In the genomic region with DNA sequence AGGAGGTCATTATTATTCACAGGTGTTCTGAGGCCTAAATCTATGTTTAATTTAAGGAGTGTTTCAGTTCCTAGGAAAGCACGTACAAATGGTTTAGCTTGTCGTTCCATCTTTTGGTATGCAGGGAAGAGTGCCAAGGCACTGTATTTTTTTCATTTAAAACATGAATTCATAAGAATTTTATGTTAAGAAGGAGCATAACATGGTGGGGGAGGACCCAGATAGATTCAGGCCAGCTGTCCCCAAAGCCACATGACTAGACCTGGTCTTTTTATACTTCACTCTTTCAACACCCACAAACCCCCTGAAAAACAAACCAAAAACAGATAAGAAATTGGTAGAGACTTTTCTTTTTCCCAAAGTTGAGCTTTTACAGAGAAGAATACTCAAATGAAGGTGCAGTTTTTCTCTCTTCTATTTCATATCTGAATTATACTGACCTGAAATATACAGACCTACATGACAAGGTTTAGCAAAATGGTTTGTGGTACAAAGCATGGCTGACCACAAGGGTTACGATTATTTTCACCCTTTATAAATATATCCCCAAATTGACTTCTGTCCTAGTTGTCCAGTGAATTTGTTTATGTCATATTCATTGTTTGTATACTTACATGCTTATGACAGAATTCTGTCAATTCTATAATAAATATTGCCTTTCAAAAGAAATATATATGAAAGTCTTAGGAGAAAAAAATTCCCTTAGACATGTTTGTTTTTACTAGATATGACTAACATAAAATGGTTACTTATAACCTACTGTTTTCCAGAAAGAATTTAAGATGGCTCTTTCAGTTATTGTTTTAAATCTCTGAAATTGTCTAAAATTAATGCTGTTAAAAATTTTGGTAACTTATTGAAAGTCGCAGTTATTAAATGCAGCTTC, we compare ENCODE assay signal across 16 cellular contexts.
DNase-seq lines count a peak whose midpoint lies in the region; ATAC-seq and TF ChIP-seq lines count a peak whose summit lies in the region.
"Had no signal": no experiment of that assay in that cellular context is flagged by ENCODE, and none has a peak within 500 bp of the region (broad histone marks: within the 10 kb centered on the region; RNA-seq: fewer than 3 reads in every experiment).

No MANE protein-coding gene starts in this region.

- H2AFZ ChIP-seq in OCI-LY3 (ENCODE audit: low read depth, low read length), result no peak overlapping the region

- no peak overlapping the region for H3K9ac ChIP-seq in OCI-LY3 (ENCODE audit: low read length)

- peak; percentile 31 for DNase-seq in Daoy (ENCODE audit: low read depth)
- DNase-seq in choroid plexus epithelial cell (ENCODE audit: low read depth), result peak; percentile 62
- DNase-seq in psoas muscle, result no peak
- no peak for DNase-seq in left colon
- DNase-seq in SW480 (ENCODE audit: low spot score), result no peak
- no peak for DNase-seq in stimulated activated CD4-positive, alpha-beta T cell treated with anti-CD3 and anti-CD28 coated beads, Interleukin-4, amount 100 ng/mL, for 4 hours
- DNase-seq: caudate nucleus; DMS153; H7; heart left ventricle; NCI-H1930; stimulated activated CD4-positive, alpha-beta T cell treated with anti-CD3 and anti-CD28 coated beads, Interleukin-2, amount 100 ng/mL, for 48 hours; trophoblast cell had no signal

- H3K4me1 ChIP-seq in OCI-LY3 (ENCODE audit: low read length), result peaks cover 33% of the 10 kb centered on the region
- H3K4me1 ChIP-seq in psoas muscle, result peaks cover 38% of the 10 kb centered on the region

- intact Hi-C loops in psoas muscle (cut with DNase I) (loop anchor here in 1 of 2 donors (5.0 kb wide), 1 partner anchor 117 kb away; no protein-coding TSS in a partner anchor), left colon (cut with DNase I, micrococcal nuclease) (no loop called here)

- no peak for TF ChIP-seq CTCF in OCI-LY3 (IDR thresholded peaks at IDR 0.05; ENCODE audit: low read depth, low read length)
- TF ChIP-seq CTCF in choroid plexus epithelial cell (conservative IDR thresholded peaks at IDR 0.05; ENCODE audit: low read depth, low read length), result no peak
- TF ChIP-seq CTCF in psoas muscle (IDR thresholded peaks at IDR 0.05), result no peak

- H3K27me3 ChIP-seq in OCI-LY3 (ENCODE audit: low read depth, low read length) (0 out of 2 replicates have a peak, but pooled peaks cover 8% of the 10 kb centered on the region), psoas muscle (ENCODE audit: insufficient read depth in 3 of 3, low read length in 2 of 3) (no peaks in the 10 kb centered on the region)
- H3K27me3 ChIP-seq: heart left ventricle, SJCRH30 had no signal

- no peaks in the 10 kb centered on the region for H3K36me3 ChIP-seq in OCI-LY3 (replicated peaks; ENCODE audit: low read depth, low read length)
- peaks cover 0 to 56% of the 10 kb centered on the region in 2 donors for H3K36me3 ChIP-seq in psoas muscle (ENCODE audit: insufficient read depth in 1 of 2, low read depth in 1 of 2)

- ATAC-seq in psoas muscle (no peak), left colon (no peak), GM21619 (IDR thresholded peaks at IDR 0.05; ENCODE audit: unreplicated experiment) (no peak)
- ATAC-seq: heart left ventricle had no signal

- H3K4me2 ChIP-seq in OCI-LY3 (ENCODE audit: low read length), result 0 out of 2 replicates have a peak overlapping the region, but pooled peaks have one; percentile 48

- WGBS in psoas muscle, 3 donors, result 60 to 75% (median 66%) methylated on average over 4 of the region's 4 CpGs

- no peaks in the 10 kb centered on the region for H3K79me2 ChIP-seq in OCI-LY3 (ENCODE audit: low read length)

- H3K9me3 ChIP-seq in OCI-LY3 (ENCODE audit: insufficient read depth, low read length) (no peaks in the 10 kb centered on the region), psoas muscle (no peaks in the 10 kb centered on the region)
- H3K9me3 ChIP-seq: heart left ventricle, SJCRH30 had no signal

- H3K4me3 ChIP-seq in OCI-LY3 (ENCODE audit: low read length) (no peak overlapping the region), choroid plexus epithelial cell (ENCODE audit: low read depth, low read length) (no peak overlapping the region), psoas muscle (no peak overlapping the region)
- H3K4me3 ChIP-seq: heart left ventricle, SJCRH30 had no signal

- H3K27ac ChIP-seq in OCI-LY3 (ENCODE audit: low read length) (no peak overlapping the region), psoas muscle (peak overlapping the region; percentile 62)
- H3K27ac ChIP-seq: SJCRH30 had no signal

- peaks cover 2% of the 10 kb centered on the region; the same call in 1 of the 2 replicates for H4K20me1 ChIP-seq in OCI-LY3 (ENCODE audit: insufficient read depth, low read length)

Comparison
In these comparisons a context has a peak if more than half of its experiments do, and no peak if none do; other contexts are left out.
1. DNase-seq: peak in Daoy (single experiment) and choroid plexus epithelial cell (single experiment); none in psoas muscle (0 of 2), left colon (0 of 2), SW480 (single experiment) and stimulated activated CD4-positive, alpha-beta T cell treated with anti-CD3 and anti-CD28 coated beads, Interleukin-4, amount 100 ng/mL, for 4 hours (0 of 2).